Comparison of ENCODE assay signal across 1 cellular context in genomic region chr20:11287156-11287555, GRCh38.
TF ChIP-seq lines count a peak whose summit lies in the region.

No MANE protein-coding gene starts in this region.

TF ChIP-seq in HepG2, 621 proteins besides CTCF, POLR2A, EP300 and RAD21 (continued from another document):
- no peak for TF ChIP-seq ZBTB49 (CRISPR knock-in tag; IDR thresholded peaks at IDR 0.05; ENCODE audit: borderline replicate concordance)
- TF ChIP-seq MAFF (IDR thresholded peaks at IDR 0.05; ENCODE audit: low read depth, low read length): peak; percentile 52; the same call in 1 of the 2 replicates
